In genomic region chr7:25951414-25952276, GRCh38 we compare ENCODE assay signal across 8 cellular contexts.
DNase-seq lines count a peak whose midpoint lies in the region; ATAC-seq and TF ChIP-seq lines count a peak whose summit lies in the region.

No MANE protein-coding gene starts in this region.

- H3K4me1 ChIP-seq in CD4-positive, alpha-beta memory T cell (ENCODE audit: insufficient read depth, low read length) = peaks cover 14% of the 10 kb centered on the region
- peaks cover 3% of the 10 kb centered on the region for H3K4me1 ChIP-seq in rectal smooth muscle tissue (ENCODE audit: control insufficient read depth, insufficient read depth, low read length)

- peaks cover 0 to 2% (median 0%) of the 10 kb centered on the region in 8 donors for H3K9me3 Mint-ChIP-seq in CD4-positive, alpha-beta memory T cell

- no peaks in the 10 kb centered on the region for H3K36me3 Mint-ChIP-seq in CD4-positive, alpha-beta memory T cell

- H3K27ac Mint-ChIP-seq in CD4-positive, alpha-beta memory T cell = peak overlapping the region; percentile 13 to 78 (median 65)

- no peaks in the 10 kb centered on the region for H3K36me3 ChIP-seq in CD4-positive, alpha-beta memory T cell (ENCODE audit: insufficient read depth, low read length)
- no peaks in the 10 kb centered on the region for H3K36me3 ChIP-seq in rectal smooth muscle tissue (ENCODE audit: control insufficient read depth, insufficient read depth, low read length)

- CTCF ChIA-PET in CD4-positive, alpha-beta memory T cell (lab: Charles Lee; ENCODE audit: partially characterized antibody) = interaction anchor here (1.8 kb wide), 1 partner anchor 127 kb away, joined by 5 read pairs; no protein-coding TSS in a partner anchor

- peak overlapping the region; percentile 18 for H3K27ac ChIP-seq in CD4-positive, alpha-beta memory T cell (ENCODE audit: low read depth, low read length)
- no peak overlapping the region for H3K27ac ChIP-seq in rectal smooth muscle tissue (ENCODE audit: low read depth, low read length)

- DNase-seq in CD4-positive, alpha-beta memory T cell = peak in 1 of 5 donors; percentile 9
- peak; percentile 37 to 96 for DNase-seq in SHP77 (lab: John Stamatoyannopoulos, UW)
- no peak for DNase-seq in fibroblast of pulmonary artery (ENCODE audit: low read depth)
- DNase-seq in GM10266 (ENCODE audit: extremely low spot score) = no peak
- no peak for DNase-seq in activated CD4-positive, alpha-beta T cell treated with anti-CD3 and anti-CD28 coated beads for 48 hours

- H3K9me3 ChIP-seq in CD4-positive, alpha-beta memory T cell (ENCODE audit: control insufficient read depth in 1 of 2, low read length in 2 of 2) = no peaks in the 10 kb centered on the region

- TF ChIP-seq CTCF in fibroblast of pulmonary artery (IDR thresholded peaks at IDR 0.05; ENCODE audit: low read length, missing control alignments) = no peak
- no peak for TF ChIP-seq CTCF in GM10266 (IDR thresholded peaks at IDR 0.05; ENCODE audit: control insufficient read depth, insufficient read depth, low read depth, missing control alignments)

- ATAC-seq in GM18870 (IDR thresholded peaks at IDR 0.05; ENCODE audit: unreplicated experiment) (peak; percentile 24), HG03135 (IDR thresholded peaks at IDR 0.05; ENCODE audit: unreplicated experiment) (peak; percentile 55)

- no peak overlapping the region for H3K4me3 ChIP-seq in CD4-positive, alpha-beta memory T cell (ENCODE audit: low read length in 2 of 2)
- H3K4me3 ChIP-seq in fibroblast of pulmonary artery (replicated peaks; ENCODE audit: low read depth, low read length) = peak overlapping the region; percentile 46
- peak overlapping the region; percentile 67 for H3K4me3 ChIP-seq in rectal smooth muscle tissue (ENCODE audit: low read length)

- H3K4me1 Mint-ChIP-seq in CD4-positive, alpha-beta memory T cell = peaks cover 6 to 27% (median 17%) of the 10 kb centered on the region in 4 donors

- H3K9ac ChIP-seq in rectal smooth muscle tissue (ENCODE audit: low read length) = peak overlapping the region; percentile 17

- intact Hi-C loops in CD4-positive, alpha-beta memory T cell (cut with micrococcal nuclease) = loop anchor here (2.0 to 5.0 kb wide), 3 partner anchors 59 to 426 kb away; partner anchors contain the start of gene NFE2L3

- POLR2A ChIA-PET in CD4-positive, alpha-beta memory T cell (lab: Charles Lee; ENCODE audit: partially characterized antibody) = no interaction called here

- no peaks in the 10 kb centered on the region for H3K27me3 ChIP-seq in CD4-positive, alpha-beta memory T cell (ENCODE audit: insufficient read depth, low read length)
- H3K27me3 ChIP-seq in rectal smooth muscle tissue (ENCODE audit: control insufficient read depth, insufficient read depth, low read length) = no peaks in the 10 kb centered on the region

- H3K4me3 Mint-ChIP-seq in CD4-positive, alpha-beta memory T cell = peak overlapping the region; percentile 27 to 74 (median 70)

- no peaks in the 10 kb centered on the region for H3K27me3 Mint-ChIP-seq in CD4-positive, alpha-beta memory T cell

Comparison
In these comparisons a context has a peak if more than half of its experiments do, and no peak if none do; other contexts are left out.
1. DNase-seq: peak in SHP77 (2 of 2); none in fibroblast of pulmonary artery (single experiment), GM10266 (single experiment) and activated CD4-positive, alpha-beta T cell treated with anti-CD3 and anti-CD28 coated beads for 48 hours (single experiment).
2. H3K4me3 ChIP-seq: peak in fibroblast of pulmonary artery (single experiment) and rectal smooth muscle tissue (single experiment); none in CD4-positive, alpha-beta memory T cell (0 of 2).